8 cellular contexts compared by ENCODE assay signal in genomic region chr20:4091332-4092135, GRCh38. TPM values are rescaled to one million over a fixed set of nuclear protein-coding genes. Genes with fewer than 3 reads are reported as not detected.
DNase-seq lines count a peak whose midpoint lies in the region; ATAC-seq, FAIRE-seq and TF ChIP-seq lines count a peak whose summit lies in the region.

No MANE protein-coding gene starts in this region.

- peaks cover 0 to 4% (median 3%) of the 10 kb centered on the region in 4 donors for H3K4me1 Mint-ChIP-seq in CD4-positive, alpha-beta memory T cell
- no peaks in the 10 kb centered on the region for H3K4me1 Mint-ChIP-seq in stimulated activated naive CD8-positive, alpha-beta T cell treated with anti-CD3 and anti-CD28 coated beads, Interleukin-15, amount 100 ng/mL, for 72 hours

- 33% methylated on average over 17 to 21 of the region's 21 CpGs for WGBS in body of pancreas, 2 donors

- no peak for TF ChIP-seq POLR2A in body of pancreas (IDR thresholded peaks at IDR 0.05)

- no peak overlapping the region for H3K27ac Mint-ChIP-seq in CD4-positive, alpha-beta memory T cell
- no peak overlapping the region for H3K27ac Mint-ChIP-seq in stimulated activated naive CD8-positive, alpha-beta T cell treated with anti-CD3 and anti-CD28 coated beads, Interleukin-15, amount 100 ng/mL, for 72 hours

- no peaks in the 10 kb centered on the region for H3K4me1 ChIP-seq in CD4-positive, alpha-beta memory T cell (ENCODE audit: insufficient read depth, low read length)
- H3K4me1 ChIP-seq in body of pancreas = no peaks in the 10 kb centered on the region
- H3K4me1 ChIP-seq in kidney (ENCODE audit: control insufficient read depth in 1 of 2, insufficient read depth in 1 of 2, low read depth in 1 of 2, low read length in 2 of 2) = no peaks in the 10 kb centered on the region

- ATAC-seq in SK-N-SH treated with all-trans-retinoic acid at 6 μM for 48 hours (peak; percentile 75), body of pancreas (peak; percentile 84), HG02678 (IDR thresholded peaks at IDR 0.05; ENCODE audit: unreplicated experiment) (no peak)
- peak; percentile 42 for ATAC-seq in stimulated activated naive CD8-positive, alpha-beta T cell treated with anti-CD3 and anti-CD28 coated beads, Interleukin-15, amount 100 ng/mL, for 72 hours

- H3K9me3 ChIP-seq in CD4-positive, alpha-beta memory T cell (ENCODE audit: control insufficient read depth in 1 of 2, low read length in 2 of 2) = no peaks in the 10 kb centered on the region
- H3K9me3 ChIP-seq in body of pancreas = no peaks in the 10 kb centered on the region
- H3K9me3 ChIP-seq in kidney (ENCODE audit: control insufficient read depth in 1 of 2, low read length in 2 of 2) = peaks cover 0 to 2% of the 10 kb centered on the region in 2 donors

- H3K36me3 ChIP-seq in CD4-positive, alpha-beta memory T cell (ENCODE audit: insufficient read depth, low read length) = no peaks in the 10 kb centered on the region
- H3K36me3 ChIP-seq in body of pancreas (replicated peaks in 1 of 2; ENCODE audit: insufficient read depth in 1 of 2, low read depth in 2 of 2) (no peaks in the 10 kb centered on the region), kidney (ENCODE audit: control insufficient read depth in 1 of 2, insufficient read depth in 2 of 2, low read length in 2 of 2) (no peaks in the 10 kb centered on the region)

- H3K36me3 Mint-ChIP-seq in CD4-positive, alpha-beta memory T cell = peaks cover 0 to 6% of the 10 kb centered on the region in 2 donors

- TF ChIP-seq CTCF in HFF-Myc (IDR thresholded peaks at IDR 0.05; ENCODE audit: low read depth, low read length, missing control alignments) = peak; percentile 73
- TF ChIP-seq CTCF in body of pancreas (IDR thresholded peaks at IDR 0.05) = peak; percentile 64 to 79 (median 71)
- TF ChIP-seq CTCF in kidney (IDR thresholded peaks at IDR 0.05; ENCODE audit: borderline replicate concordance, extremely low read depth, insufficient read depth) = peak; percentile 66

- H3K27ac ChIP-seq in CD4-positive, alpha-beta memory T cell (ENCODE audit: low read depth, low read length) = no peak overlapping the region
- H3K27ac ChIP-seq in body of pancreas (no peak overlapping the region), kidney (ENCODE audit: low read depth in 2 of 2, low read length in 2 of 2) (no peak overlapping the region)

- no peak overlapping the region for H3K9ac ChIP-seq in kidney (ENCODE audit: low read length in 2 of 2)

- DNase-seq in CD4-positive, alpha-beta memory T cell = peak in 4 of 5 donors; percentile 18 to 28 (median 26)
- DNase-seq in HFF-Myc (ENCODE audit: extremely low read depth, low read depth) (no peak), body of pancreas (peak; percentile 67 to 74 (median 70)), kidney (no peak), NCI-H1105 (lab: John Stamatoyannopoulos, UW) (no peak)
- peak in 1 of 2 donors; percentile 42 for DNase-seq in stimulated activated naive CD8-positive, alpha-beta T cell treated with anti-CD3 and anti-CD28 coated beads, Interleukin-15, amount 100 ng/mL, for 72 hours

- CTCF ChIA-PET in CD4-positive, alpha-beta memory T cell (lab: Charles Lee; ENCODE audit: partially characterized antibody) = interaction anchor here (0.6 to 3.4 kb wide), 20 partner anchors 8 to 415 kb away, joined by 3 to 31 read pairs (median 4); partner anchors contain the start of gene AP5S1

- no peak overlapping the region for H3K4me3 ChIP-seq in CD4-positive, alpha-beta memory T cell (ENCODE audit: low read length in 2 of 2)
- H3K4me3 ChIP-seq in HFF-Myc (replicated peaks; ENCODE audit: low read depth, low read length) (no peak overlapping the region), body of pancreas (no peak overlapping the region), kidney (ENCODE audit: low read length in 2 of 2) (no peak overlapping the region)

- H3K27me3 Mint-ChIP-seq in CD4-positive, alpha-beta memory T cell = peaks cover 5 to 9% of the 10 kb centered on the region in 2 donors
- peaks cover 9% of the 10 kb centered on the region for H3K27me3 Mint-ChIP-seq in stimulated activated naive CD8-positive, alpha-beta T cell treated with anti-CD3 and anti-CD28 coated beads, Interleukin-15, amount 100 ng/mL, for 72 hours

- peaks cover 2 to 12% (median 9%) of the 10 kb centered on the region in 8 donors for H3K9me3 Mint-ChIP-seq in CD4-positive, alpha-beta memory T cell
- H3K9me3 Mint-ChIP-seq in stimulated activated naive CD8-positive, alpha-beta T cell treated with anti-CD3 and anti-CD28 coated beads, Interleukin-15, amount 100 ng/mL, for 72 hours = peaks cover 0 to 5% of the 10 kb centered on the region in 2 donors

- no peak overlapping the region for H3K4me3 Mint-ChIP-seq in CD4-positive, alpha-beta memory T cell
- no peak overlapping the region for H3K4me3 Mint-ChIP-seq in stimulated activated naive CD8-positive, alpha-beta T cell treated with anti-CD3 and anti-CD28 coated beads, Interleukin-15, amount 100 ng/mL, for 72 hours

- H3K27me3 ChIP-seq in CD4-positive, alpha-beta memory T cell (ENCODE audit: insufficient read depth, low read length) = no peaks in the 10 kb centered on the region
- H3K27me3 ChIP-seq in body of pancreas = no peaks in the 10 kb centered on the region

- intact Hi-C loops in CD4-positive, alpha-beta memory T cell (cut with micrococcal nuclease) = loop anchor here (2.0 kb wide), 2 partner anchors 77 to 415 kb away; partner anchors contain the start of gene RNF24
- intact Hi-C loops in body of pancreas (cut with DNase I) (no loop called here), kidney (cut with DNase I) (no loop called here)

- POLR2A ChIA-PET in CD4-positive, alpha-beta memory T cell (lab: Charles Lee; ENCODE audit: partially characterized antibody) = interaction anchor here (0.5 to 1.9 kb wide), 3 partner anchors 8 to 78 kb away, joined by 3 to 6 read pairs (median 3); no protein-coding TSS in a partner anchor

- FAIRE-seq in kidney (lab: Jason Lieb, UNC) = no peak

TF ChIP-seq in SK-N-SH treated with all-trans-retinoic acid at 6 μM for 48 hours, 23 proteins besides CTCF, POLR2A, EP300 and RAD21:
- TF ChIP-seq ZNF565 (CRISPR knock-in tag; conservative IDR thresholded peaks at IDR 0.05; ENCODE audit: low read depth) = no peak
- TF ChIP-seq TCF4 (CRISPR knock-in tag; IDR thresholded peaks at IDR 0.05; ENCODE audit: borderline replicate concordance) = no peak
- TF ChIP-seq ZNF8 (CRISPR knock-in tag; IDR thresholded peaks at IDR 0.05) = no peak
- no peak for TF ChIP-seq PPARA (CRISPR knock-in tag; IDR thresholded peaks at IDR 0.05; ENCODE audit: borderline replicate concordance)
- no peak for TF ChIP-seq ZNF70 (CRISPR knock-in tag; IDR thresholded peaks at IDR 0.05)
- no peak for TF ChIP-seq BACH2 (CRISPR knock-in tag; IDR thresholded peaks at IDR 0.05; ENCODE audit: borderline replicate concordance)
- TF ChIP-seq GLIS3 (CRISPR knock-in tag; IDR thresholded peaks at IDR 0.05) = no peak
- TF ChIP-seq ARNTL (CRISPR knock-in tag; IDR thresholded peaks at IDR 0.05; ENCODE audit: borderline replicate concordance, low read depth) = no peak
- TF ChIP-seq CSDC2 (CRISPR knock-in tag; IDR thresholded peaks at IDR 0.05) = no peak
- TF ChIP-seq OSR1 (CRISPR knock-in tag; IDR thresholded peaks at IDR 0.05) = no peak
- no peak for TF ChIP-seq PATZ1 (CRISPR knock-in tag; IDR thresholded peaks at IDR 0.05; ENCODE audit: borderline replicate concordance)
- no peak for TF ChIP-seq TOX (CRISPR knock-in tag; IDR thresholded peaks at IDR 0.05; ENCODE audit: borderline replicate concordance)
- TF ChIP-seq, protein P1, sequence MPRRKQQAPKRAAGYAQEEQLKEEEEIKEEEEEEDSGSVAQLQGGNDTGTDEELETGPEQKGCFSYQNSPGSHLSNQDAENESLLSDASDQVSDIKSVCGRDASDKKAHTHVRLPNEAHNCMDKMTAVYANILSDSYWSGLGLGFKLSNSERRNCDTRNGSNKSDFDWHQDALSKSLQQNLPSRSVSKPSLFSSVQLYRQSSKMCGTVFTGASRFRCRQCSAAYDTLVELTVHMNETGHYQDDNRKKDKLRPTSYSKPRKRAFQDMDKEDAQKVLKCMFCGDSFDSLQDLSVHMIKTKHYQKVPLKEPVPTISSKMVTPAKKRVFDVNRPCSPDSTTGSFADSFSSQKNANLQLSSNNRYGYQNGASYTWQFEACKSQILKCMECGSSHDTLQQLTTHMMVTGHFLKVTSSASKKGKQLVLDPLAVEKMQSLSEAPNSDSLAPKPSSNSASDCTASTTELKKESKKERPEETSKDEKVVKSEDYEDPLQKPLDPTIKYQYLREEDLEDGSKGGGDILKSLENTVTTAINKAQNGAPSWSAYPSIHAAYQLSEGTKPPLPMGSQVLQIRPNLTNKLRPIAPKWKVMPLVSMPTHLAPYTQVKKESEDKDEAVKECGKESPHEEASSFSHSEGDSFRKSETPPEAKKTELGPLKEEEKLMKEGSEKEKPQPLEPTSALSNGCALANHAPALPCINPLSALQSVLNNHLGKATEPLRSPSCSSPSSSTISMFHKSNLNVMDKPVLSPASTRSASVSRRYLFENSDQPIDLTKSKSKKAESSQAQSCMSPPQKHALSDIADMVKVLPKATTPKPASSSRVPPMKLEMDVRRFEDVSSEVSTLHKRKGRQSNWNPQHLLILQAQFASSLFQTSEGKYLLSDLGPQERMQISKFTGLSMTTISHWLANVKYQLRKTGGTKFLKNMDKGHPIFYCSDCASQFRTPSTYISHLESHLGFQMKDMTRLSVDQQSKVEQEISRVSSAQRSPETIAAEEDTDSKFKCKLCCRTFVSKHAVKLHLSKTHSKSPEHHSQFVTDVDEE (CRISPR knock-in tag; IDR thresholded peaks at IDR 0.05) = no peak
- no peak for TF ChIP-seq ESRRG (CRISPR knock-in tag; IDR thresholded peaks at IDR 0.05)
- TF ChIP-seq RARB (CRISPR knock-in tag; IDR thresholded peaks at IDR 0.05) = no peak

RNA-seq across cellular contexts. Expression of gene SMOX, which starts 57.1 kb away (rescaled TPM):
- total RNA-seq in CD4-positive, alpha-beta memory T cell = 1 to 10 TPM in 1 of 2 experiments, under 1 TPM in 1; 0.41 to 1.4 TPM
- under 1 TPM; 0.19 to 0.84 TPM for polyA plus RNA-seq in CD4-positive, alpha-beta memory T cell
- total RNA-seq in body of pancreas = 10 to 100 TPM in 1 of 2 donors, 1 to 10 TPM in 1; 6.3 to 14.8 TPM
- total RNA-seq in kidney = 21.0 TPM
- 6.3 TPM for polyA plus RNA-seq in kidney (ENCODE audit: insufficient read depth, low read depth, low replicate concordance)

Comparison
In these comparisons a context has a peak if more than half of its experiments do, and no peak if none do; other contexts are left out.
1. DNase-seq: peak in CD4-positive, alpha-beta memory T cell (4 of 5) and body of pancreas (4 of 4); none in HFF-Myc (single experiment), kidney (single experiment) and NCI-H1105 (single experiment).
2. Peak in every context shown above with its lines, with median percentiles within 50 percentile points of each other: CTCF ChIP-seq.